Comparison of ENCODE assay signal across 8 cellular contexts in the genomic region with DNA sequence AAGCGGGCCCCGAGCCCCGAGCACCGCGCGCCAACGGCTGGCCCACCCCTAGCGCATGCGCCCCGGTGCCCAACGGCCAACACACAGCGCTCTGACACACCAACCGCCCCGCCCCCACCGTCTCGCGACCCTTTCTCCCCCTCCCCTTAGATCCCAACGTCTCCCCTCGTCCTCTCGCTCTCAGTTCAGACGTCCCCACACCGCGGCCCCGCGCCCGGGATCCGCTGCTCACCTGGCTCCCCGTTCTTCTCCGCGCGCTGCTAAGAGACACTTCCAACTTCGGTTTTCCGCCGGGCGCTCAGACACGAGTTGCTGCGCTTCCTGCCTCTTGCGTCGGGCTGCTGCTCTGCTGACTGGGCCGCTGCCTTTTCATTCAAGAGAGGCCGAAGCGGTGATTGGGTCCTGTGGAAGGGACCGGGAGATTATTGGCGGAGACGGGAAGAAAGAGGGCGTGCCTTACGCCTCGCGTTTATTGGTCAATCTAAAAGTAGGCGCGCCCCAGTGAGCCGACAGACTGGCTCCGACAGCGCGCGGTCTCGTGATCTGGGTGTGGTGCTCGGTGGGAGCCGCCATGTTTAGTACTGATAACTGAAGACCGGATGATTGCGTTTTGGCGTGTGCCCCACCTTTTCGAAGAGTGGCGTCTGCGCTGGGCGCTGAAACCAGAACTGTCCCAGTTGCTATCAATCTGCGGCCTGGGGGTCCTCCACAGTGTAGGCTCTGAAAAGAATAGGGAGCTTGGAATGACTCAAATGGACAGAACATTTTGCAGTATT. TPM values are rescaled to one million over a fixed set of nuclear protein-coding genes. Genes with fewer than 3 reads are reported as not detected.
DNase-seq lines count a peak whose midpoint lies in the region; ATAC-seq and TF ChIP-seq lines count a peak whose summit lies in the region.

A gene (minus strand): TSS at position 304 of the 776 bp plus-strand sequence. CDS start 6,121 bp downstream, outside the sequence.

- peak; percentile 99 for DNase-seq in CD14-positive monocyte (ENCODE audit: low spot score)
- DNase-seq in NCI-H82 (lab: John Stamatoyannopoulos, UW), result peak; percentile 100
- peak; percentile 95 to 97 for DNase-seq in activated CD4-positive, alpha-beta T cell treated with anti-CD3 and anti-CD28 coated beads, Interleukin-2, amount 50 U/mL, for 48 hours
- DNase-seq in dorsolateral prefrontal cortex, result peak; percentile 93 to 99 (median 98)
- DNase-seq in stimulated activated CD4-positive, alpha-beta T cell treated with anti-CD3 and anti-CD28 coated beads, Interleukin-4, amount 100 ng/mL, for 24 hours, result peak; percentile 98

- H3K27me3 ChIP-seq in dorsolateral prefrontal cortex (no peaks in the 10 kb centered on the region), liver (ENCODE audit: control insufficient read depth in 4 of 4, insufficient read depth in 4 of 4, low read length in 3 of 4) (no peaks in the 10 kb centered on the region)

- H3K27ac Mint-ChIP-seq in CD14-positive monocyte, result peak within 1 kb of the TSS; percentile 97 to 99 (median 98)

- TF ChIP-seq RAD21 in liver (IDR thresholded peaks at IDR 0.05), result no peak

- H3K36me3 Mint-ChIP-seq in CD14-positive monocyte, result peaks cover 9 to 10% of the 10 kb centered on the region in 2 donors

- H3K9me3 Mint-ChIP-seq in CD14-positive monocyte, result peaks cover 0 to 1% (median 0%) of the 10 kb centered on the region in 7 donors

- TF ChIP-seq CTCF in CD14-positive monocyte (IDR thresholded peaks at IDR 0.05) (no peak), dorsolateral prefrontal cortex (IDR thresholded peaks at IDR 0.05 in 54 of 56, conservative IDR thresholded peaks at IDR 0.05 in 2 of 56; ENCODE audit: low read depth in 1 of 56, partially characterized antibody in 56 of 56) (peak in 10 of 56 donors; percentile 3 to 32 (median 12)), liver (IDR thresholded peaks at IDR 0.05; ENCODE audit: low read depth, low read length, missing input control) (no peak)

- H3K9ac ChIP-seq in liver (ENCODE audit: low read depth in 1 of 2, low read length in 2 of 2), result peak within 1 kb of the TSS; percentile 51 to 60

- H3K4me1 Mint-ChIP-seq in CD14-positive monocyte, result peaks cover 62% of the 10 kb centered on the region

- peaks cover 0 to 20% (median 0%) of the 10 kb centered on the region in 3 donors for H3K27me3 Mint-ChIP-seq in CD14-positive monocyte (ENCODE audit: low read depth in 3 of 3)

- peak within 1 kb of the TSS; percentile 93 to 95 for H3K4me3 Mint-ChIP-seq in CD14-positive monocyte

- intact Hi-C loops in CD14-positive monocyte (cut with micrococcal nuclease), result no loop called here
- intact Hi-C loops in dorsolateral prefrontal cortex (cut with DNase I), result no loop called here

- H3K9me3 ChIP-seq in liver (ENCODE audit: control insufficient read depth in 4 of 4, low read length in 3 of 4), result no peaks in the 10 kb centered on the region

- whole genome bisulfite sequencing in liver, result under 1% methylated on average over 67 of the region's 67 CpGs

- H3K36me3 ChIP-seq in liver (ENCODE audit: control insufficient read depth in 4 of 4, insufficient read depth in 3 of 4, low read depth in 1 of 4, low read length in 3 of 4), result no peaks in the 10 kb centered on the region

- H3K4me1 ChIP-seq in liver (ENCODE audit: control insufficient read depth in 4 of 4, insufficient read depth in 4 of 4, low read length in 3 of 4), result peaks cover 3 to 17% (median 6%) of the 10 kb centered on the region in 4 donors

- ATAC-seq in GM19397 (IDR thresholded peaks at IDR 0.05; ENCODE audit: unreplicated experiment) (peak; percentile 80), HG03571 (IDR thresholded peaks at IDR 0.05; ENCODE audit: unreplicated experiment) (peak; percentile 77)

- H3K4me3 ChIP-seq in dorsolateral prefrontal cortex (peak within 1 kb of the TSS; percentile 71 to 99 (median 91)), liver (ENCODE audit: low read depth in 1 of 3, low read length in 3 of 3) (peak within 1 kb of the TSS; percentile 76 to 83 (median 78))

- H3K27ac ChIP-seq in dorsolateral prefrontal cortex (peak within 1 kb of the TSS; percentile 76 to 97 (median 92)), liver (ENCODE audit: low read depth in 1 of 2, low read length in 2 of 2) (peak within 1 kb of the TSS; percentile 82 to 84)

TF ChIP-seq in liver, 16 proteins besides CTCF, POLR2A, EP300 and RAD21:
- TF ChIP-seq, protein P1, sequence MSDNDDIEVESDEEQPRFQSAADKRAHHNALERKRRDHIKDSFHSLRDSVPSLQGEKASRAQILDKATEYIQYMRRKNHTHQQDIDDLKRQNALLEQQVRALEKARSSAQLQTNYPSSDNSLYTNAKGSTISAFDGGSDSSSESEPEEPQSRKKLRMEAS (IDR thresholded peaks at IDR 0.05), result peak; percentile 82
- TF ChIP-seq JUND (IDR thresholded peaks at IDR 0.05) (no peak), GABPA (IDR thresholded peaks at IDR 0.05 in 1 of 2, conservative IDR thresholded peaks at IDR 0.05 in 1 of 2) (peak; percentile 17 to 86), FOXA1 (IDR thresholded peaks at IDR 0.05) (no peak), HNF4A (conservative IDR thresholded peaks at IDR 0.05) (no peak), EGR1 (IDR thresholded peaks at IDR 0.05; ENCODE audit: low read depth in 2 of 2) (no peak), RXRA (IDR thresholded peaks at IDR 0.05) (no peak), FOXA2 (IDR thresholded peaks at IDR 0.05) (no peak), TAF1 (conservative IDR thresholded peaks at IDR 0.05) (peak; percentile 93), HNF4G (IDR thresholded peaks at IDR 0.05) (no peak), NR2F2 (IDR thresholded peaks at IDR 0.05) (no peak), SP1 (IDR thresholded peaks at IDR 0.05) (peak; percentile 97), YY1 (IDR thresholded peaks at IDR 0.05) (peak; percentile 99)
- TF ChIP-seq, protein P2, sequence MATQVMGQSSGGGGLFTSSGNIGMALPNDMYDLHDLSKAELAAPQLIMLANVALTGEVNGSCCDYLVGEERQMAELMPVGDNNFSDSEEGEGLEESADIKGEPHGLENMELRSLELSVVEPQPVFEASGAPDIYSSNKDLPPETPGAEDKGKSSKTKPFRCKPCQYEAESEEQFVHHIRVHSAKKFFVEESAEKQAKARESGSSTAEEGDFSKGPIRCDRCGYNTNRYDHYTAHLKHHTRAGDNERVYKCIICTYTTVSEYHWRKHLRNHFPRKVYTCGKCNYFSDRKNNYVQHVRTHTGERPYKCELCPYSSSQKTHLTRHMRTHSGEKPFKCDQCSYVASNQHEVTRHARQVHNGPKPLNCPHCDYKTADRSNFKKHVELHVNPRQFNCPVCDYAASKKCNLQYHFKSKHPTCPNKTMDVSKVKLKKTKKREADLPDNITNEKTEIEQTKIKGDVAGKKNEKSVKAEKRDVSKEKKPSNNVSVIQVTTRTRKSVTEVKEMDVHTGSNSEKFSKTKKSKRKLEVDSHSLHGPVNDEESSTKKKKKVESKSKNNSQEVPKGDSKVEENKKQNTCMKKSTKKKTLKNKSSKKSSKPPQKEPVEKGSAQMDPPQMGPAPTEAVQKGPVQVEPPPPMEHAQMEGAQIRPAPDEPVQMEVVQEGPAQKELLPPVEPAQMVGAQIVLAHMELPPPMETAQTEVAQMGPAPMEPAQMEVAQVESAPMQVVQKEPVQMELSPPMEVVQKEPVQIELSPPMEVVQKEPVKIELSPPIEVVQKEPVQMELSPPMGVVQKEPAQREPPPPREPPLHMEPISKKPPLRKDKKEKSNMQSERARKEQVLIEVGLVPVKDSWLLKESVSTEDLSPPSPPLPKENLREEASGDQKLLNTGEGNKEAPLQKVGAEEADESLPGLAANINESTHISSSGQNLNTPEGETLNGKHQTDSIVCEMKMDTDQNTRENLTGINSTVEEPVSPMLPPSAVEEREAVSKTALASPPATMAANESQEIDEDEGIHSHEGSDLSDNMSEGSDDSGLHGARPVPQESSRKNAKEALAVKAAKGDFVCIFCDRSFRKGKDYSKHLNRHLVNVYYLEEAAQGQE (IDR thresholded peaks at IDR 0.05), result no peak
- TF ChIP-seq, protein P3, sequence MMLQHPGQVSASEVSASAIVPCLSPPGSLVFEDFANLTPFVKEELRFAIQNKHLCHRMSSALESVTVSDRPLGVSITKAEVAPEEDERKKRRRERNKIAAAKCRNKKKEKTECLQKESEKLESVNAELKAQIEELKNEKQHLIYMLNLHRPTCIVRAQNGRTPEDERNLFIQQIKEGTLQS (IDR thresholded peaks at IDR 0.05), result no peak
- TF ChIP-seq, protein P4, sequence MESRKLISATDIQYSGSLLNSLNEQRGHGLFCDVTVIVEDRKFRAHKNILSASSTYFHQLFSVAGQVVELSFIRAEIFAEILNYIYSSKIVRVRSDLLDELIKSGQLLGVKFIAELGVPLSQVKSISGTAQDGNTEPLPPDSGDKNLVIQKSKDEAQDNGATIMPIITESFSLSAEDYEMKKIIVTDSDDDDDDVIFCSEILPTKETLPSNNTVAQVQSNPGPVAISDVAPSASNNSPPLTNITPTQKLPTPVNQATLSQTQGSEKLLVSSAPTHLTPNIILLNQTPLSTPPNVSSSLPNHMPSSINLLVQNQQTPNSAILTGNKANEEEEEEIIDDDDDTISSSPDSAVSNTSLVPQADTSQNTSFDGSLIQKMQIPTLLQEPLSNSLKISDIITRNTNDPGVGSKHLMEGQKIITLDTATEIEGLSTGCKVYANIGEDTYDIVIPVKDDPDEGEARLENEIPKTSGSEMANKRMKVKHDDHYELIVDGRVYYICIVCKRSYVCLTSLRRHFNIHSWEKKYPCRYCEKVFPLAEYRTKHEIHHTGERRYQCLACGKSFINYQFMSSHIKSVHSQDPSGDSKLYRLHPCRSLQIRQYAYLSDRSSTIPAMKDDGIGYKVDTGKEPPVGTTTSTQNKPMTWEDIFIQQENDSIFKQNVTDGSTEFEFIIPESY (IDR thresholded peaks at IDR 0.05), result no peak

RNA-seq across cellular contexts. Expression of the gene that starts here (rescaled TPM):
- polyA plus RNA-seq in CD14-positive monocyte (10 to 100 TPM; 78.7 to 83.5 TPM), liver (10 to 100 TPM; 24.9 to 36.1 TPM)
- total RNA-seq in dorsolateral prefrontal cortex (10 to 100 TPM; 17.5 to 45.6 (median 29.1) TPM), liver (10 to 100 TPM; 34.6 to 54.7 TPM)

Comparison
In these comparisons a context has a peak if more than half of its experiments do, and no peak if none do; other contexts are left out.
1. Peak in every context shown above with its lines: DNase-seq, ATAC-seq, H3K4me3 ChIP-seq and H3K27ac ChIP-seq.